Comparison of ENCODE assay signal across 18 cellular contexts in genomic region chr15:63655683-63656372, GRCh38. TPM values are rescaled to one million over a fixed set of nuclear protein-coding genes. Genes with fewer than 3 reads are reported as not detected.
"Had no signal": no experiment of that assay in that cellular context is flagged by ENCODE, and none has a peak within 500 bp of the region (broad histone marks: within the 10 kb centered on the region; RNA-seq: fewer than 3 reads in every experiment).

No MANE protein-coding gene starts in this region.

- H3K9me3 Mint-ChIP-seq: activated T-helper 1 cell treated with anti-CD3 and anti-CD28 coated beads, Interleukin-12 subunit alpha, Interleukin-12 subunit beta, Interleukin-2, Interleukin-4 antibody, amounts not matched to agents 30 ng/mL and 10 ng/mL and 1 ng/mL, durations not matched to agents 14 hours and 24 hours and 36 hours; endodermal cell; nephron; stimulated activated naive B cell treated with anti-CD40 and anti-IgM and Interleukin-4, amounts not matched to agents 10 μg/mL and 1 μg/mL and 100 μg/mL, for 72 hours; WTC11 had no signal

- H3K27me3 ChIP-seq: dorsolateral prefrontal cortex, tibial artery, uterus had no signal

- H3K4me1 Mint-ChIP-seq: endodermal cell; nephron; stimulated activated naive B cell treated with anti-CD40 and anti-IgM and Interleukin-4, amounts not matched to agents 10 μg/mL and 1 μg/mL and 100 μg/mL, for 72 hours; WTC11 had no signal

- H3K27ac ChIP-seq: dorsolateral prefrontal cortex, skin epidermis, tibial artery, uterus had no signal

- H3K9me3 ChIP-seq: tibial artery, uterus had no signal

- H3K36me3 ChIP-seq: uterus had no signal

- ATAC-seq: stimulated activated naive B cell treated with anti-CD40 and anti-IgM and Interleukin-4, amounts not matched to agents 10 μg/mL and 1 μg/mL and 100 μg/mL, for 72 hours; WTC11 had no signal

- H3K27me3 Mint-ChIP-seq: stimulated activated naive B cell treated with anti-CD40 and anti-IgM and Interleukin-4, amounts not matched to agents 10 μg/mL and 1 μg/mL and 100 μg/mL, for 72 hours had no signal

- H3K4me3 ChIP-seq: dorsolateral prefrontal cortex, skin epidermis, tibial artery, uterus had no signal

- H3K27ac Mint-ChIP-seq: activated T-helper 1 cell treated with anti-CD3 and anti-CD28 coated beads, Interleukin-12 subunit alpha, Interleukin-12 subunit beta, Interleukin-2, Interleukin-4 antibody, amounts not matched to agents 30 ng/mL and 10 ng/mL and 1 ng/mL, durations not matched to agents 14 hours and 24 hours and 36 hours; endodermal cell; nephron; stimulated activated naive B cell treated with anti-CD40 and anti-IgM and Interleukin-4, amounts not matched to agents 10 μg/mL and 1 μg/mL and 100 μg/mL, for 72 hours; WTC11 had no signal

- DNase-seq: aorta; dorsolateral prefrontal cortex; endodermal cell; head of caudate nucleus; mesenchymal stem cell; nucleus accumbens; posterior cingulate gyrus; retina; stimulated activated CD4-positive, alpha-beta T cell treated with anti-CD3 and anti-CD28 coated beads, Interleukin-15, amount 100 ng/mL, for 24 hours; stimulated activated CD4-positive, alpha-beta T cell treated with anti-CD3 and anti-CD28 coated beads, Interleukin-4, amount 100 ng/mL, for 1 hour; stimulated activated naive B cell treated with anti-CD40 and anti-IgM and Interleukin-4, amounts not matched to agents 10 μg/mL and 1 μg/mL and 100 μg/mL, for 72 hours; tibial artery; uterus had no signal

- H3K4me3 Mint-ChIP-seq: activated T-helper 1 cell treated with anti-CD3 and anti-CD28 coated beads, Interleukin-12 subunit alpha, Interleukin-12 subunit beta, Interleukin-2, Interleukin-4 antibody, amounts not matched to agents 30 ng/mL and 10 ng/mL and 1 ng/mL, durations not matched to agents 14 hours and 24 hours and 36 hours; endodermal cell; nephron; stimulated activated naive B cell treated with anti-CD40 and anti-IgM and Interleukin-4, amounts not matched to agents 10 μg/mL and 1 μg/mL and 100 μg/mL, for 72 hours; WTC11 had no signal

- H3K4me1 ChIP-seq: tibial artery, uterus had no signal

RNA-seq across cellular contexts. Expression of gene FBXL22, which starts 58.6 kb away (rescaled TPM):
- total RNA-seq: epithelial cell of proximal tubule had no signal
